ENCODE assay signal across 19 cellular contexts in genomic region chr2:205171541-205171940, GRCh38.
DNase-seq lines count a peak whose midpoint lies in the region; TF ChIP-seq lines count a peak whose summit lies in the region.
"Had no signal": no experiment of that assay in that cellular context is flagged by ENCODE, and none has a peak within 500 bp of the region (broad histone marks: within the 10 kb centered on the region; RNA-seq: fewer than 3 reads in every experiment).

No MANE protein-coding gene starts in this region.

- H3K4me1 ChIP-seq in ascending aorta = peaks cover 0 to 2% of the 10 kb centered on the region in 2 donors

- peaks cover 8% of the 10 kb centered on the region for H3K27me3 Mint-ChIP-seq in activated CD4-positive, alpha-beta T cell treated with anti-CD3 and anti-CD28 coated beads, Interleukin-2, amount 10 ng/mL, durations not matched to agents 24 days and 14 days
- peaks cover 2% of the 10 kb centered on the region for H3K27me3 Mint-ChIP-seq in endothelial cell (ENCODE audit: unreplicated experiment)

- H3K27ac ChIP-seq in ascending aorta = no peak overlapping the region
- H3K27ac ChIP-seq: 22Rv1; BLaER1 treated with 17β-estradiol and CSF1 and Interleukin-3, amounts not matched to agents 10 nM and 100 nM had no signal

- H3K4me3 Mint-ChIP-seq in activated CD4-positive, alpha-beta T cell treated with anti-CD3 and anti-CD28 coated beads, Interleukin-2, amount 10 ng/mL, durations not matched to agents 24 days and 14 days = no peak overlapping the region
- no peak overlapping the region for H3K4me3 Mint-ChIP-seq in endothelial cell (ENCODE audit: unreplicated experiment)
- H3K4me3 Mint-ChIP-seq: CD14-positive monocyte; CD4-positive, alpha-beta memory T cell had no signal

- H3K36me3 ChIP-seq in ascending aorta = no peaks in the 10 kb centered on the region
- H3K36me3 ChIP-seq: BE2C; BLaER1 treated with 17β-estradiol and CSF1 and Interleukin-3, amounts not matched to agents 10 nM and 100 nM had no signal

- TF ChIP-seq CTCF in astrocyte of the cerebellum (IDR thresholded peaks at IDR 0.05; ENCODE audit: low read depth, low read length, missing control alignments) = no peak
- no peak for TF ChIP-seq CTCF in endothelial cell (IDR thresholded peaks at IDR 0.05; ENCODE audit: unreplicated experiment)
- no peak for TF ChIP-seq CTCF in ascending aorta (IDR thresholded peaks at IDR 0.05)

- DNase-seq in activated CD4-positive, alpha-beta T cell treated with anti-CD3 and anti-CD28 coated beads, Interleukin-2, amount 10 ng/mL, durations not matched to agents 24 days and 14 days = peak; percentile 22
- no peak for DNase-seq in activated CD4-positive, alpha-beta T cell treated with anti-CD3 and anti-CD28 coated beads for 1 hour
- peak; percentile 19 for DNase-seq in astrocyte of the cerebellum (ENCODE audit: low read depth)
- DNase-seq in endothelial cell (ENCODE audit: low spot score) = no peak
- no peak for DNase-seq in NCI-H510A treated with DMSO at 0.1 percent for 48 hours (lab: John Stamatoyannopoulos, UW)
- no peak for DNase-seq in medulla oblongata (ENCODE audit: extremely low spot score)
- DNase-seq in ascending aorta (ENCODE audit: low spot score in 2 of 2) = no peak
- DNase-seq: BE2C; Calu3; CD4-positive, alpha-beta memory T cell; COR-L47; DMS53; DMS79 treated with DMSO at 0.1 percent for 48 hours; GF-D8; H7; HCEC 1CT had no signal

- H3K4me3 ChIP-seq in astrocyte of the cerebellum (ENCODE audit: low read depth, low read length) (no peak overlapping the region), ascending aorta (no peak overlapping the region)
- H3K4me3 ChIP-seq: BLaER1 treated with 17β-estradiol and CSF1 and Interleukin-3, amounts not matched to agents 10 nM and 100 nM had no signal

- no peaks in the 10 kb centered on the region for H3K9me3 ChIP-seq in ascending aorta
- H3K9me3 ChIP-seq: BE2C had no signal

- H3K27me3 ChIP-seq in ascending aorta = no peaks in the 10 kb centered on the region
- H3K27me3 ChIP-seq: BE2C; BLaER1 treated with 17β-estradiol and CSF1 and Interleukin-3, amounts not matched to agents 10 nM and 100 nM had no signal

- in situ Hi-C loops in astrocyte of the cerebellum (cut with HindIII; ENCODE audit: low sequenced_read_pairs) = no loop called here

- intact Hi-C loops in activated CD4-positive, alpha-beta T cell treated with anti-CD3 and anti-CD28 coated beads, Interleukin-2, amount 10 ng/mL, durations not matched to agents 24 days and 14 days (cut with micrococcal nuclease) = no loop called here
- intact Hi-C loops in ascending aorta (cut with DNase I) = no loop called here

- no peaks in the 10 kb centered on the region for H3K36me3 Mint-ChIP-seq in activated CD4-positive, alpha-beta T cell treated with anti-CD3 and anti-CD28 coated beads, Interleukin-2, amount 10 ng/mL, durations not matched to agents 24 days and 14 days (ENCODE audit: low read depth)
- H3K36me3 Mint-ChIP-seq in endothelial cell (ENCODE audit: low read depth, unreplicated experiment) = peaks cover 13% of the 10 kb centered on the region
- H3K36me3 Mint-ChIP-seq: CD14-positive monocyte; CD4-positive, alpha-beta memory T cell had no signal

- H3K4me1 Mint-ChIP-seq in activated CD4-positive, alpha-beta T cell treated with anti-CD3 and anti-CD28 coated beads, Interleukin-2, amount 10 ng/mL, durations not matched to agents 24 days and 14 days = peaks cover 4% of the 10 kb centered on the region
- H3K4me1 Mint-ChIP-seq in endothelial cell (ENCODE audit: unreplicated experiment) = peaks cover 34% of the 10 kb centered on the region
- H3K4me1 Mint-ChIP-seq: CD14-positive monocyte had no signal

- H3K27ac Mint-ChIP-seq in activated CD4-positive, alpha-beta T cell treated with anti-CD3 and anti-CD28 coated beads, Interleukin-2, amount 10 ng/mL, durations not matched to agents 24 days and 14 days = no peak overlapping the region
- peak overlapping the region; percentile 48 for H3K27ac Mint-ChIP-seq in endothelial cell (ENCODE audit: unreplicated experiment)
- H3K27ac Mint-ChIP-seq: CD14-positive monocyte had no signal

- H3K9me3 Mint-ChIP-seq in activated CD4-positive, alpha-beta T cell treated with anti-CD3 and anti-CD28 coated beads, Interleukin-2, amount 10 ng/mL, durations not matched to agents 24 days and 14 days = peaks cover 8% of the 10 kb centered on the region
- no peaks in the 10 kb centered on the region for H3K9me3 Mint-ChIP-seq in endothelial cell (ENCODE audit: unreplicated experiment)

Comparison
In these comparisons a context has a peak if more than half of its experiments do, and no peak if none do; other contexts are left out.
1. DNase-seq: peak in activated CD4-positive, alpha-beta T cell treated with anti-CD3 and anti-CD28 coated beads, Interleukin-2, amount 10 ng/mL, durations not matched to agents 24 days and 14 days (single experiment) and astrocyte of the cerebellum (single experiment); none in activated CD4-positive, alpha-beta T cell treated with anti-CD3 and anti-CD28 coated beads for 1 hour (single experiment), endothelial cell (single experiment), NCI-H510A treated with DMSO at 0.1 percent for 48 hours (single experiment), medulla oblongata (single experiment) and ascending aorta (0 of 2).